ENCODE assay signal across 8 cellular contexts in the genomic region with DNA sequence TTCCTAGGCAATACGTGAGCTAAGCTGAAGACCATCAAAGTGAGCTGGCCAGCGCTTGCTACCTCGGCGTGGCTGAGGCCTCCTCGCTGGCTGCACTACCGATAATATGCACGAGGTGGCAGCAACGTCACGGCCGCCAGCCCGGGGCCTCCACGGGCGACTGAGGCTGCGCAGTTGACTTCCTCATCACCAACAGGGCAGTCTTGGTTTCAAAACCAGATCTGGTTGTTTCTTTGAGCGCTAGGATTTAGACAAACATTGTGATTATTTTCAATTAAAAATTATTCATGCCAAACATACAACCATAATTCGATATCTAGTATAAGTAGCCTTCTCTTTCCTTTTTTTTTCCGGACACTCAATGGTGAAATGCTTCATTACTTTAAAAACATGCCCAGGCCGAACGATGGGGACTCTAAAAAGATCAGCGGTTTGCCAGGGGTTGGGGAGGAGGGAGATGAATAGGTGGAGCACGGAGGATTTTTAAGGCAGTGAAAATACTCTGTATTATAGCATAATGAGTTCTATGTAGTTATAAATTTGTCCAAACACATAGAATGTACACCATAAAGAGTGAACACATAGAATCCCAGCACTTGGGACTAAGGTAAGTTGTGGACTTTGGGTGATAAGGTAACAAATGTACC. TPM values are rescaled to one million over a fixed set of nuclear protein-coding genes. Genes with fewer than 3 reads are reported as not detected.
DNase-seq lines count a peak whose midpoint lies in the region; ATAC-seq and TF ChIP-seq lines count a peak whose summit lies in the region.

No MANE protein-coding gene starts in this region.

- in situ Hi-C loops in KBM-7 (cut with MboI; ENCODE audit: low pct_unique_long_range_greater_than_20kb, low sequenced_read_pairs) (no loop called here), transverse colon (cut with MboI; ENCODE audit: low pct_ligation_motif_present in 1 of 4, low pct_unique_long_range_greater_than_20kb in 1 of 4, low sequenced_read_pairs in 3 of 4) (no loop called here)

- no peak for TF ChIP-seq POLR2A in transverse colon (IDR thresholded peaks at IDR 0.05)

- DNase-seq in DMS53 (lab: John Stamatoyannopoulos, UW) = peak; percentile 88
- DNase-seq in KBM-7 = peak; percentile 90
- DNase-seq in SHP77 treated with DMSO at 0.1 percent for 48 hours (lab: John Stamatoyannopoulos, UW) = peak; percentile 40
- peak; percentile 40 for DNase-seq in activated gamma-delta T cell (lab: John Stamatoyannopoulos, UW)
- DNase-seq in germinal center (ENCODE audit: low spot score) = peak; percentile 93
- DNase-seq in transverse colon = peak; percentile 83

- 23 to 28% methylated on average over 19 to 21 of the region's 21 CpGs for WGBS in transverse colon (ENCODE audit: low coverage in 1 of 2), 2 donors

- H3K4me2 ChIP-seq in parathyroid adenoma (ENCODE audit: low read length) = no peak overlapping the region

- H3K9me3 ChIP-seq in parathyroid adenoma (ENCODE audit: control insufficient read depth, low read length) (no peaks in the 10 kb centered on the region), transverse colon (no peaks in the 10 kb centered on the region)

- H3K4me1 ChIP-seq in parathyroid adenoma (no peaks in the 10 kb centered on the region), transverse colon (no peaks in the 10 kb centered on the region)

- H3K27ac ChIP-seq in parathyroid adenoma (no peak overlapping the region), transverse colon (no peak overlapping the region)

- H3K36me3 ChIP-seq in parathyroid adenoma (ENCODE audit: control insufficient read depth, insufficient read depth, low read length) = no peaks in the 10 kb centered on the region
- no peaks in the 10 kb centered on the region for H3K36me3 ChIP-seq in transverse colon

- no peaks in the 10 kb centered on the region for H3K79me2 ChIP-seq in parathyroid adenoma

- no peaks in the 10 kb centered on the region for H3K27me3 ChIP-seq in parathyroid adenoma (ENCODE audit: control insufficient read depth, insufficient read depth, low read length)
- peaks cover 7% of the 10 kb centered on the region for H3K27me3 ChIP-seq in transverse colon

- H2AFZ ChIP-seq in parathyroid adenoma = peak overlapping the region; percentile 59

- H3K4me3 ChIP-seq in parathyroid adenoma (ENCODE audit: low read depth, low read length) (no peak overlapping the region), transverse colon (no peak overlapping the region)

- TF ChIP-seq CTCF in parathyroid adenoma (IDR thresholded peaks at IDR 0.05) = peak; percentile 96
- peak; percentile 88 to 98 (median 97) for TF ChIP-seq CTCF in transverse colon (IDR thresholded peaks at IDR 0.05)

- H3K9ac ChIP-seq in parathyroid adenoma = no peak overlapping the region

- intact Hi-C loops in transverse colon (cut with DNase I; ENCODE audit: low total_unique reads) = loop anchor here (10.0 kb wide), 2 partner anchors 541 to 891 kb away; no protein-coding TSS in a partner anchor

- peak; percentile 95 for ATAC-seq in GM21529 (IDR thresholded peaks at IDR 0.05; ENCODE audit: unreplicated experiment)

- TF ChIP-seq EP300 in transverse colon (IDR thresholded peaks at IDR 0.05; ENCODE audit: low read depth) = no peak

RNA-seq across cellular contexts. Expression of gene CYBRD1, which starts 52.0 kb away (rescaled TPM):
- 100 to 1,000 TPM in 1 of 4 donors, 10 to 100 TPM in 3; 50.7 to 124 (median 63.9) TPM for total RNA-seq in transverse colon

Comparison
In these comparisons a context has a peak if more than half of its experiments do, and no peak if none do; other contexts are left out.
1. DNase-seq: peak in every context shown above with its lines; median percentile 93 in germinal center; 90 in KBM-7; 88 in DMS53; 83 in transverse colon; 40 in SHP77 treated with DMSO at 0.1 percent for 48 hours; 40 in activated gamma-delta T cell.